In genomic region chr20:3925899-3926638, GRCh38 we compare ENCODE assay signal across 11 cellular contexts. TPM values are rescaled to one million over a fixed set of nuclear protein-coding genes. Genes with fewer than 3 reads are reported as not detected.
DNase-seq lines count a peak whose midpoint lies in the region; ATAC-seq, FAIRE-seq and TF ChIP-seq lines count a peak whose summit lies in the region.
"Had no signal": no experiment of that assay in that cellular context is flagged by ENCODE, and none has a peak within 500 bp of the region (broad histone marks: within the 10 kb centered on the region; RNA-seq: fewer than 3 reads in every experiment).

No MANE protein-coding gene starts in this region.

- peak overlapping the region; percentile 79 for H3K27ac Mint-ChIP-seq in activated T-helper 1 cell treated with anti-CD3 and anti-CD28 coated beads, Interleukin-12 subunit alpha, Interleukin-12 subunit beta, Interleukin-2, Interleukin-4 antibody, amounts not matched to agents 30 ng/mL and 10 ng/mL and 1 ng/mL, durations not matched to agents 14 hours and 24 hours and 36 hours
- H3K27ac Mint-ChIP-seq in naive thymus-derived CD4-positive, alpha-beta T cell, result peak overlapping the region; percentile 19 to 86 (median 69)

- no peak overlapping the region for H3K4me3 ChIP-seq in naive thymus-derived CD4-positive, alpha-beta T cell (ENCODE audit: low read length)

- no peaks in the 10 kb centered on the region for H3K27me3 Mint-ChIP-seq in activated T-helper 1 cell treated with anti-CD3 and anti-CD28 coated beads, Interleukin-12 subunit alpha, Interleukin-12 subunit beta, Interleukin-2, Interleukin-4 antibody, amounts not matched to agents 30 ng/mL and 10 ng/mL and 1 ng/mL, durations not matched to agents 14 hours and 24 hours and 36 hours (ENCODE audit: insufficient read depth)
- no peaks in the 10 kb centered on the region for H3K27me3 Mint-ChIP-seq in naive thymus-derived CD4-positive, alpha-beta T cell

- no peak overlapping the region for H3K27ac ChIP-seq in naive thymus-derived CD4-positive, alpha-beta T cell (ENCODE audit: low read depth, low read length)
- H3K27ac ChIP-seq: 22Rv1 had no signal

- in situ Hi-C loops in GM13977 (cut with MboI; ENCODE audit: low pct_unique_long_range_greater_than_20kb, low sequenced_read_pairs, unreplicated experiment), result no loop called here

- TF ChIP-seq POLR2A in GM12891 (IDR thresholded peaks at IDR 0.05; ENCODE audit: low read depth, low read length), result no peak

- peaks cover 0 to 31% (median 3%) of the 10 kb centered on the region in 3 experiments for H3K36me3 ChIP-seq in naive thymus-derived CD4-positive, alpha-beta T cell (ENCODE audit: control insufficient read depth in 2 of 3, insufficient read depth in 3 of 3, low read length in 3 of 3)

- no peak for ATAC-seq in naive thymus-derived CD4-positive, alpha-beta T cell
- ATAC-seq: esophagus mucosa had no signal

- H3K9me3 Mint-ChIP-seq in activated T-helper 1 cell treated with anti-CD3 and anti-CD28 coated beads, Interleukin-12 subunit alpha, Interleukin-12 subunit beta, Interleukin-2, Interleukin-4 antibody, amounts not matched to agents 30 ng/mL and 10 ng/mL and 1 ng/mL, durations not matched to agents 14 hours and 24 hours and 36 hours, result no peaks in the 10 kb centered on the region
- H3K9me3 Mint-ChIP-seq in naive thymus-derived CD4-positive, alpha-beta T cell, result peaks cover 0 to 3% (median 0%) of the 10 kb centered on the region in 11 donors

- H3K27me3 ChIP-seq in naive thymus-derived CD4-positive, alpha-beta T cell (ENCODE audit: control insufficient read depth in 2 of 2, insufficient read depth in 2 of 2, low read length in 2 of 2), result no peaks in the 10 kb centered on the region

- POLR2A ChIA-PET in naive thymus-derived CD4-positive, alpha-beta T cell (lab: Charles Lee), result interaction anchor here (1.4 kb wide), 1 partner anchor 11 kb away, joined by 3 read pairs; no protein-coding TSS in a partner anchor

- CTCF ChIA-PET in naive thymus-derived CD4-positive, alpha-beta T cell (lab: Charles Lee), result no interaction called here

- no peaks in the 10 kb centered on the region for H3K9me3 ChIP-seq in naive thymus-derived CD4-positive, alpha-beta T cell (ENCODE audit: control insufficient read depth in 2 of 3, low read length in 3 of 3)

- intact Hi-C loops in activated T-helper 1 cell treated with anti-CD3 and anti-CD28 coated beads, Interleukin-12 subunit alpha, Interleukin-12 subunit beta, Interleukin-2, Interleukin-4 antibody, amounts not matched to agents 30 ng/mL and 10 ng/mL and 1 ng/mL, durations not matched to agents 14 hours and 24 hours and 36 hours (cut with micrococcal nuclease), result no loop called here
- intact Hi-C loops in naive thymus-derived CD4-positive, alpha-beta T cell (cut with micrococcal nuclease), result loop anchor here (2.0 to 5.0 kb wide), 2 partner anchors 37 to 39 kb away; partner anchors contain the start of gene PANK2 (in 2 of the 2)

- H3K36me3 Mint-ChIP-seq in activated T-helper 1 cell treated with anti-CD3 and anti-CD28 coated beads, Interleukin-12 subunit alpha, Interleukin-12 subunit beta, Interleukin-2, Interleukin-4 antibody, amounts not matched to agents 30 ng/mL and 10 ng/mL and 1 ng/mL, durations not matched to agents 14 hours and 24 hours and 36 hours (ENCODE audit: low read depth), result peaks cover 33% of the 10 kb centered on the region
- peaks cover 0 to 16% (median 7%) of the 10 kb centered on the region in 5 donors for H3K36me3 Mint-ChIP-seq in naive thymus-derived CD4-positive, alpha-beta T cell

- TF ChIP-seq CTCF in GM13977 (IDR thresholded peaks at IDR 0.05; ENCODE audit: extremely low read depth, insufficient read depth, missing control alignments), result no peak

- DNase-seq in DMS 273 (lab: John Stamatoyannopoulos, UW; ENCODE audit: unreplicated experiment), result peak; percentile 34
- no peak for DNase-seq in DMS 273 treated with DMSO at 0.1 percent for 48 hours (lab: John Stamatoyannopoulos, UW)
- no peak for DNase-seq in GM12891 (ENCODE audit: insufficient read length, low spot score)
- no peak for DNase-seq in activated T-helper 1 cell treated with anti-CD3 and anti-CD28 coated beads, Interleukin-12 subunit alpha, Interleukin-12 subunit beta, Interleukin-2, Interleukin-4 antibody, amounts not matched to agents 30 ng/mL and 10 ng/mL and 1 ng/mL, durations not matched to agents 14 hours and 24 hours and 36 hours (ENCODE audit: low spot score)
- no peak for DNase-seq in naive thymus-derived CD4-positive, alpha-beta T cell
- no peak for DNase-seq in HPDE6-E6E7 (ENCODE audit: extremely low spot score)
- DNase-seq in NK-92 (lab: John Stamatoyannopoulos, UW; ENCODE audit: unreplicated experiment), result no peak
- DNase-seq in GM13977 (ENCODE audit: low spot score), result no peak
- DNase-seq: NCI-H526 had no signal

- H3K4me3 Mint-ChIP-seq in activated T-helper 1 cell treated with anti-CD3 and anti-CD28 coated beads, Interleukin-12 subunit alpha, Interleukin-12 subunit beta, Interleukin-2, Interleukin-4 antibody, amounts not matched to agents 30 ng/mL and 10 ng/mL and 1 ng/mL, durations not matched to agents 14 hours and 24 hours and 36 hours, result no peak overlapping the region
- H3K4me3 Mint-ChIP-seq in naive thymus-derived CD4-positive, alpha-beta T cell, result no peak overlapping the region

- no peaks in the 10 kb centered on the region for H3K4me1 ChIP-seq in naive thymus-derived CD4-positive, alpha-beta T cell (ENCODE audit: control insufficient read depth in 2 of 2, insufficient read depth in 2 of 2, low read length in 2 of 2)

- H3K4me1 Mint-ChIP-seq in activated T-helper 1 cell treated with anti-CD3 and anti-CD28 coated beads, Interleukin-12 subunit alpha, Interleukin-12 subunit beta, Interleukin-2, Interleukin-4 antibody, amounts not matched to agents 30 ng/mL and 10 ng/mL and 1 ng/mL, durations not matched to agents 14 hours and 24 hours and 36 hours (ENCODE audit: low read depth), result peaks cover 60% of the 10 kb centered on the region
- H3K4me1 Mint-ChIP-seq in naive thymus-derived CD4-positive, alpha-beta T cell, result peaks cover 29 to 71% (median 41%) of the 10 kb centered on the region in 7 donors

- no peak for FAIRE-seq in GM12891 (lab: Jason Lieb, UNC)

TF ChIP-seq in GM12891, 5 proteins besides CTCF, POLR2A, EP300 and RAD21:
- TF ChIP-seq POLR2AphosphoS5 (IDR thresholded peaks at IDR 0.05; ENCODE audit: low read depth, low read length), result peak; percentile 52; the same call in 1 of the 2 replicates
- no peak for TF ChIP-seq PAX5 (IDR thresholded peaks at IDR 0.05; ENCODE audit: insufficient read depth, low read length, severe bottlenecking)
- no peak for TF ChIP-seq SPI1 (IDR thresholded peaks at IDR 0.05; ENCODE audit: low read depth, low read length)
- no peak for TF ChIP-seq TAF1 (IDR thresholded peaks at IDR 0.05; ENCODE audit: low read depth, low read length)
- TF ChIP-seq POU2F2 (IDR thresholded peaks at IDR 0.05; ENCODE audit: low read depth, low read length), result peak; percentile 54; the same call in 1 of the 2 replicates

RNA-seq across cellular contexts. Expression of gene PANK2, which starts 36.9 kb away (rescaled TPM):
- polyA plus RNA-seq in GM12891 (2012; ENCODE audit: low read depth, missing spikeins), result 25.2 TPM
- total RNA-seq in activated T-helper 1 cell treated with anti-CD3 and anti-CD28 coated beads, Interleukin-12 subunit alpha, Interleukin-12 subunit beta, Interleukin-2, Interleukin-4 antibody, amounts not matched to agents 30 ng/mL and 10 ng/mL and 1 ng/mL, durations not matched to agents 14 hours and 24 hours and 36 hours, result 51.4 and 54.6 TPM in 2 replicates
- 10 to 100 TPM; 42.4 to 69.7 (median 59.1) TPM for total RNA-seq in naive thymus-derived CD4-positive, alpha-beta T cell
- polyA plus RNA-seq in naive thymus-derived CD4-positive, alpha-beta T cell, result 10 to 100 TPM; 39.0 to 46.9 TPM
